ENCODE assay signal across 11 cellular contexts in the genomic region with DNA sequence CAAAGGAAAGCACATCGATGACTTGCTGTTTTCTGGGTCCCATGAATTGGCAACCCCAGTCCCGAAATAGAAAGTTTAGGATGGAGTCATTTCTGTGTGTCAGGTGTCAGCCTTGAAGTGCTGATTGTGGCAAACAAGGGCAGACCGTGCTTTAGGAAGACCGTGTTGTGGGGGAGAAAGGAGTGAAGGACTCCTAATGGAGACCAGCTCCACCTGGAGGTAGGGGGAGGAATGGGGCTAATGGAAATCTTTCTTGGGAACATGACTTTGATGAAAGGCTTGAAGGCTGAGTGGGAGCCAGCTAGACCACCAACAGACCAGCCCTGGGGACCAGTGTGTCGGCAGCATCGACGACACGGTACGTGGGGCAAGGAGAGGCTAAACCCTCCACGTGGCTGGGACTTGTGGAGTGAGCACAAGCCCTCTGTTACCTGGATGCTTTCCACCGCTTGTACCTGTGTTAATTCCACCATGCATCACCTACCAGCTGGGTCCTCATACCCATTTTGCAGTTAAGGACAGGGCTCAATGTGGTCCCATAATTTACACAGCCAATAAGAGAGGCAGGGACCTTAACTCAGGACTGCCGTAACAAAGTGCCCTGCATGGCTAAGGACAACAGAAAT.
DNase-seq lines count a peak whose midpoint lies in the region; ATAC-seq and TF ChIP-seq lines count a peak whose summit lies in the region.
"Had no signal": no experiment of that assay in that cellular context is flagged by ENCODE, and none has a peak within 500 bp of the region (broad histone marks: within the 10 kb centered on the region; RNA-seq: fewer than 3 reads in every experiment).

No MANE protein-coding gene starts in this region.

- H3K27ac ChIP-seq in heart right ventricle (no peak overlapping the region), thyroid gland (no peak overlapping the region)
- H3K27ac ChIP-seq: C4-2B had no signal

- H3K9me3 ChIP-seq in heart right ventricle (no peaks in the 10 kb centered on the region), thyroid gland (no peaks in the 10 kb centered on the region)

- H3K9me3 Mint-ChIP-seq in activated CD4-positive, alpha-beta T cell treated with anti-CD3 and anti-CD28 coated beads for 36 hours (ENCODE audit: low read depth) = no peaks in the 10 kb centered on the region
- H3K9me3 Mint-ChIP-seq: stimulated activated naive CD8-positive, alpha-beta T cell treated with anti-CD3 and anti-CD28 coated beads, Interleukin-15, amount 100 ng/mL, for 72 hours had no signal

- no peak for TF ChIP-seq POLR2A in thyroid gland (IDR thresholded peaks at IDR 0.05)

- intact Hi-C loops in heart right ventricle (cut with DNase I) = loop anchor here in 2 of 10 donors (10.0 kb wide), 2 partner anchors 71 to 101 kb away; a partner anchor contains a TSS
- intact Hi-C loops in thyroid gland (cut with DNase I) = loop anchor here (10.0 kb wide), 1 partner anchor 181 kb away; no protein-coding TSS in a partner anchor
- intact Hi-C loops in activated CD4-positive, alpha-beta T cell treated with anti-CD3 and anti-CD28 coated beads for 36 hours (cut with DNase I, micrococcal nuclease) = no loop called here

- H3K36me3 Mint-ChIP-seq in activated CD4-positive, alpha-beta T cell treated with anti-CD3 and anti-CD28 coated beads for 36 hours (ENCODE audit: low read depth) = no peaks in the 10 kb centered on the region

- H3K27ac Mint-ChIP-seq in activated CD4-positive, alpha-beta T cell treated with anti-CD3 and anti-CD28 coated beads for 36 hours = no peak overlapping the region
- H3K27ac Mint-ChIP-seq: stimulated activated naive CD8-positive, alpha-beta T cell treated with anti-CD3 and anti-CD28 coated beads, Interleukin-15, amount 100 ng/mL, for 72 hours had no signal

- peak in 1 of 8 donors; percentile 20 for ATAC-seq in heart right ventricle
- no peak for ATAC-seq in activated CD4-positive, alpha-beta T cell treated with anti-CD3 and anti-CD28 coated beads for 36 hours
- ATAC-seq in HG03520 (IDR thresholded peaks at IDR 0.05; ENCODE audit: unreplicated experiment) = no peak
- ATAC-seq in GM21786 (IDR thresholded peaks at IDR 0.05; ENCODE audit: unreplicated experiment) = no peak
- ATAC-seq: Panc1; stimulated activated naive CD8-positive, alpha-beta T cell treated with anti-CD3 and anti-CD28 coated beads, Interleukin-15, amount 100 ng/mL, for 72 hours had no signal

- H3K4me1 ChIP-seq in heart right ventricle (peaks cover 8 to 26% (median 15%) of the 10 kb centered on the region in 9 donors), thyroid gland (peaks cover 6 to 8% of the 10 kb centered on the region in 2 donors)

- H3K4me3 ChIP-seq in heart right ventricle = no peak overlapping the region
- H3K4me3 ChIP-seq in thyroid gland (replicated peaks in 1 of 3) = no peak overlapping the region

- peaks cover 0 to 42% (median 9%) of the 10 kb centered on the region in 9 donors for H3K36me3 ChIP-seq in heart right ventricle
- H3K36me3 ChIP-seq in thyroid gland = peaks cover 6 to 16% of the 10 kb centered on the region in 2 donors

- peaks cover 11% of the 10 kb centered on the region for H3K27me3 Mint-ChIP-seq in activated CD4-positive, alpha-beta T cell treated with anti-CD3 and anti-CD28 coated beads for 36 hours

- no peaks in the 10 kb centered on the region for H3K4me1 Mint-ChIP-seq in activated CD4-positive, alpha-beta T cell treated with anti-CD3 and anti-CD28 coated beads for 36 hours
- H3K4me1 Mint-ChIP-seq: stimulated activated naive CD8-positive, alpha-beta T cell treated with anti-CD3 and anti-CD28 coated beads, Interleukin-15, amount 100 ng/mL, for 72 hours had no signal

- peak in 8 of 9 donors; percentile 23 to 63 (median 57) for TF ChIP-seq CTCF in heart right ventricle (IDR thresholded peaks at IDR 0.05)
- TF ChIP-seq CTCF in thyroid gland (IDR thresholded peaks at IDR 0.05) = peak; percentile 7 to 65 (median 56)

- no peak overlapping the region for H3K4me3 Mint-ChIP-seq in activated CD4-positive, alpha-beta T cell treated with anti-CD3 and anti-CD28 coated beads for 36 hours
- H3K4me3 Mint-ChIP-seq: stimulated activated naive CD8-positive, alpha-beta T cell treated with anti-CD3 and anti-CD28 coated beads, Interleukin-15, amount 100 ng/mL, for 72 hours had no signal

- DNase-seq in NCI-H345 (lab: John Stamatoyannopoulos, UW) (peak; percentile 33), NCI-H345 treated with DMSO at 0.1 percent for 48 hours (lab: John Stamatoyannopoulos, UW; ENCODE audit: unreplicated experiment) (no peak), RKO (ENCODE audit: low spot score) (peak; percentile 18), heart right ventricle (no peak), thyroid gland (peak; percentile 36 to 40)
- no peak for DNase-seq in activated CD4-positive, alpha-beta T cell treated with anti-CD3 and anti-CD28 coated beads for 36 hours
- DNase-seq: stimulated activated naive CD8-positive, alpha-beta T cell treated with anti-CD3 and anti-CD28 coated beads, Interleukin-15, amount 100 ng/mL, for 72 hours had no signal

- CTCF ChIA-PET in activated CD4-positive, alpha-beta T cell treated with anti-CD3 and anti-CD28 coated beads for 36 hours (lab: Charles Lee) = interaction anchor here (1.1 kb wide), 1 partner anchor 10 kb away, joined by 4 read pairs; no protein-coding TSS in a partner anchor

- POLR2A ChIA-PET in activated CD4-positive, alpha-beta T cell treated with anti-CD3 and anti-CD28 coated beads for 36 hours (lab: Charles Lee) = no interaction called here

- no peaks in the 10 kb centered on the region for H3K27me3 ChIP-seq in heart right ventricle
- H3K27me3 ChIP-seq in thyroid gland = no peaks in the 10 kb centered on the region

- 78 to 79% methylated on average over 12 of the region's 12 CpGs for WGBS in heart right ventricle, 2 donors
- WGBS in thyroid gland, 2 donors = 80 to 82% methylated on average over 12 of the region's 12 CpGs

Comparison
In these comparisons a context has a peak if more than half of its experiments do, and no peak if none do; other contexts are left out.
1. DNase-seq: peak in NCI-H345 (single experiment), RKO (single experiment) and thyroid gland (2 of 2); none in NCI-H345 treated with DMSO at 0.1 percent for 48 hours (single experiment), heart right ventricle (0 of 2) and activated CD4-positive, alpha-beta T cell treated with anti-CD3 and anti-CD28 coated beads for 36 hours (single experiment).